Comparison of ENCODE assay signal across 22 cellular contexts in the genomic region with DNA sequence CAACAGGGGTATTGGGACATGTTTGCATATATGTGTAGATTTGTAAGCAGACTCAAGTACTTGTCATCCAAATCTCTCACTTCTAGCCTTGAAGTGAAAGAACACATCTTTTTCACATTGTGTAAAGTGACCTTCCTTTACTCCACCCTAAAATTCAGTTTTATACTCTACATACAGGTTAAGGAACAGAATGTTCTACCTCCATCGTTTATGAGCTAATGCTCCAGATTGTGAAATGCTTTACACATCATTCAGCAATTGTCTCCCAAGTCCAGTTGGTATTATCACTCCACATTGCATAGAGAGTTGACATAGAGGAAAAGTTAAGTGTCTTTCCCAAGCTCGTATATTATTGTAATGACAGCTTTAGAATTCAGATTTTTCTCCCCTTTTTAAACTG. TPM values are rescaled to one million over a fixed set of nuclear protein-coding genes. Genes with fewer than 3 reads are reported as not detected.
A peak's percentile ranks its signal among the peaks of the same experiment; 100 is the strongest.
DNase-seq lines count a peak whose midpoint lies in the region; ATAC-seq, FAIRE-seq and TF ChIP-seq lines count a peak whose summit lies in the region.
"Had no signal": no experiment of that assay in that cellular context is flagged by ENCODE, and none has a peak within 500 bp of the region (broad histone marks: within the 10 kb centered on the region; RNA-seq: fewer than 3 reads in every experiment).

No MANE protein-coding gene starts in this region.

- no peak for ATAC-seq in GM21390 (IDR thresholded peaks at IDR 0.05; ENCODE audit: unreplicated experiment)
- ATAC-seq: left ventricle myocardium superior, T-helper 17 cell had no signal

- H3K9me3 ChIP-seq in suprapubic skin: no peaks in the 10 kb centered on the region

- peak; percentile 89 for TF ChIP-seq EP300 in suprapubic skin (IDR thresholded peaks at IDR 0.05)

- DNase-seq in HTR-8/SVneo (ENCODE audit: insufficient read length, low spot score) (no peak), bronchial epithelial cell (ENCODE audit: low read depth) (peak; percentile 77), iris pigment epithelial cell (ENCODE audit: low read depth) (peak; percentile 90), suprapubic skin (ENCODE audit: low spot score in 2 of 2) (no peak), DMS79 (lab: John Stamatoyannopoulos, UW) (no peak), iPS-NIHi11 (ENCODE audit: low spot score) (no peak), putamen (ENCODE audit: low spot score) (no peak)
- DNase-seq: anterior cingulate cortex; erythroblast; GF-D8; Kasumi-1; left ventricle myocardium superior; NCI-H1436; NK-92 treated with Interleukin-12 subunit alpha and Interleukin-12 subunit beta, amount 100 ng/mL, for 24 hours; SHP77 treated with DMSO at 0.1 percent for 48 hours; stimulated activated naive CD4-positive, alpha-beta T cell treated with Interleukin-2 at 50 U/mL for 16 hours; T-helper 17 cell had no signal

- no peak overlapping the region for H3K27ac ChIP-seq in suprapubic skin

- H3K4me3 ChIP-seq in bronchial epithelial cell (ENCODE audit: low read depth, low read length): no peak overlapping the region
- H3K4me3 ChIP-seq in suprapubic skin: no peak overlapping the region

- no peaks in the 10 kb centered on the region for H3K27me3 ChIP-seq in bronchial epithelial cell (ENCODE audit: control insufficient read depth, insufficient read depth, low read length)
- H3K27me3 ChIP-seq in suprapubic skin: no peaks in the 10 kb centered on the region

- peaks cover 21% of the 10 kb centered on the region for H3K4me1 ChIP-seq in suprapubic skin

- peak; percentile 68 for FAIRE-seq in HTR-8/SVneo (lab: Jason Lieb, UNC)
- no peak for FAIRE-seq in bronchial epithelial cell (lab: Jason Lieb, UNC)
- FAIRE-seq: D721Med, GM12892 had no signal

- WGBS in suprapubic skin: 74% methylated on average over 2 of the region's 2 CpGs

- no peaks in the 10 kb centered on the region for H3K36me3 ChIP-seq in bronchial epithelial cell (ENCODE audit: control insufficient read depth, insufficient read depth, low read length)
- H3K36me3 ChIP-seq in suprapubic skin: no peaks in the 10 kb centered on the region

- no peak for TF ChIP-seq POLR2A in suprapubic skin (IDR thresholded peaks at IDR 0.05)

- TF ChIP-seq CTCF in bronchial epithelial cell (IDR thresholded peaks at IDR 0.05; ENCODE audit: insufficient read depth, low read length, severe bottlenecking): no peak
- TF ChIP-seq CTCF in suprapubic skin (IDR thresholded peaks at IDR 0.05): no peak

RNA-seq across cellular contexts. Expression of a gene that starts 46.1 kb away (rescaled TPM):
- not detected in 2 replicates for total RNA-seq in bronchial epithelial cell
- not detected for total RNA-seq in suprapubic skin
- total RNA-seq: activated CD8-positive, alpha-beta memory T cell treated with anti-CD3 and anti-CD28 coated beads for 36 hours; B cell; left ventricle myocardium superior; T-helper 17 cell had no signal

Comparison
In these comparisons a context has a peak if more than half of its experiments do, and no peak if none do; other contexts are left out.
1. DNase-seq: peak in bronchial epithelial cell (single experiment) and iris pigment epithelial cell (single experiment); none in HTR-8/SVneo (single experiment), suprapubic skin (0 of 2), DMS79 (single experiment), iPS-NIHi11 (single experiment) and putamen (single experiment).